21 cellular contexts compared by ENCODE assay signal in the genomic region with DNA sequence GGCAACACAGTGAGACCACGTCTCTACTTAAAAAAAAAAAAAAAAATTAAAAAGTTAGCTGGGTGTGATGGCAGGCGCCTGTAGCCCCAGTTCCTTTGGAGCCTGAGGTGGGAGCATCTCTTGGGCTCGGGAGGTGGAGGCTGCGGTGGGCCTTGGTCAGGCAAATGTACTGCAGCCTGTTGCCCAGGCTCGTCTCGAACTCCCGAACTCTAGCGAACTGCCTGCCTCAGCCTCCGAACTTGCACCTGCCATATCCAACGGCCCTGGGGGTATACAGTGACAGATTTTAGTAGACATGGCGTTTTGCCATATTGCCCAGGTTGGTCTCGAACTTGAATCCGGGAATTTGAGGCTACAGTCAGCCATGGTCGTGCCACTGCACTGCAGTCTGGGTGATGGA.
"Had no signal": no experiment of that assay in that cellular context is flagged by ENCODE, and none has a peak within 500 bp of the region (broad histone marks: within the 10 kb centered on the region; RNA-seq: fewer than 3 reads in every experiment).

No MANE protein-coding gene starts in this region.

- H3K4me3 Mint-ChIP-seq: mesothelial cell of epicardium, nephron, neural progenitor cell, type B pancreatic cell had no signal

- H3K9me3 ChIP-seq: colonic mucosa, gastrocnemius medialis, left lung, mucosa of descending colon, pancreas, right lobe of liver, stomach, thyroid gland had no signal

- H3K27ac Mint-ChIP-seq: dendritic cell treated with granulocyte-macrophage colony-stimulating factor and Interleukin-4, amounts not matched to agents 40 ng/mL and 50 ng/mL, for 4 days; endodermal cell; mesothelial cell of epicardium; nephron; neural progenitor cell; type B pancreatic cell had no signal

- H3K4me1 Mint-ChIP-seq: endodermal cell, mesothelial cell of epicardium, nephron, neural progenitor cell had no signal

- ATAC-seq: gastrocnemius medialis had no signal

- H3K4me3 ChIP-seq: mucosa of descending colon, neural progenitor cell, thyroid gland had no signal

- H3K27me3 ChIP-seq: colonic mucosa, gastrocnemius medialis, neural progenitor cell, pancreas, right lobe of liver, thyroid gland had no signal

- H3K9me3 Mint-ChIP-seq: dendritic cell treated with granulocyte-macrophage colony-stimulating factor and Interleukin-4, amounts not matched to agents 40 ng/mL and 50 ng/mL, for 4 days; naive B cell; type B pancreatic cell had no signal

- DNase-seq: colonic mucosa; endodermal cell; foreskin fibroblast; gastrocnemius medialis; kidney; left lung; mucosa of descending colon; pancreas; retina; right lobe of liver; stimulated activated CD4-positive, alpha-beta T cell treated with anti-CD3 and anti-CD28 coated beads, Interleukin-15, amount 100 ng/mL, for 24 hours; stimulated activated CD4-positive, alpha-beta T cell treated with anti-CD3 and anti-CD28 coated beads, Interleukin-2, amount 100 ng/mL, for 48 hours; stomach; thyroid gland had no signal

- H3K27ac ChIP-seq: colonic mucosa, epithelial cell of prostate, gastrocnemius medialis, left lung, neural progenitor cell, pancreas, right lobe of liver, stomach, thyroid gland had no signal

- H3K27me3 Mint-ChIP-seq: type B pancreatic cell had no signal

- H3K4me1 ChIP-seq: colonic mucosa, gastrocnemius medialis, neural progenitor cell, thyroid gland had no signal

- H3K36me3 ChIP-seq: colonic mucosa, gastrocnemius medialis, left lung, neural progenitor cell, pancreas, right lobe of liver, stomach, thyroid gland had no signal

- H3K36me3 Mint-ChIP-seq: naive B cell, neural progenitor cell had no signal
